24 cellular contexts compared by ENCODE assay signal in genomic region chr6:106757722-106758467, GRCh38.
DNase-seq lines count a peak whose midpoint lies in the region; TF ChIP-seq lines count a peak whose summit lies in the region.
"Had no signal": no experiment of that assay in that cellular context is flagged by ENCODE, and none has a peak within 500 bp of the region (broad histone marks: within the 10 kb centered on the region; RNA-seq: fewer than 3 reads in every experiment).

No MANE protein-coding gene starts in this region.

- intact Hi-C loops in Calu3 (cut with micrococcal nuclease; ENCODE audit: unreplicated experiment) = no loop called here

- CTCF ChIA-PET in Calu3 (lab: Charles Lee) = no interaction called here

- TF ChIP-seq CTCF in Calu3 (IDR thresholded peaks at IDR 0.05; ENCODE audit: unreplicated experiment) (no peak), mesothelial cell of epicardium (IDR thresholded peaks at IDR 0.05; ENCODE audit: unreplicated experiment) (no peak)

- H3K27ac Mint-ChIP-seq in Calu3 (ENCODE audit: unreplicated experiment) (peak overlapping the region; percentile 38), mesothelial cell of epicardium (peak overlapping the region; percentile 73)
- H3K27ac Mint-ChIP-seq: activated T-cell treated with anti-CD3 and anti-CD28 coated beads, Interleukin-2, amount 50 U/mL, for 24 hours; CD8-positive, alpha-beta T cell; stimulated activated effector memory CD8-positive, alpha-beta T cell treated with anti-CD3 and anti-CD28 coated beads, Interleukin-12 subunit alpha, Interleukin-12 subunit beta, amount 100 ng/mL, for 72 hours; T-helper 1 cell treated with Interleukin-12 subunit alpha and Interleukin-12 subunit beta and Interleukin-4 antibody, amounts not matched to agents 30 μg/mL and 1 μg/mL, for 36 hours had no signal

- H3K4me3 Mint-ChIP-seq in Calu3 (ENCODE audit: low read depth, unreplicated experiment) = no peak overlapping the region
- no peak overlapping the region for H3K4me3 Mint-ChIP-seq in mesothelial cell of epicardium
- H3K4me3 Mint-ChIP-seq: activated T-cell treated with anti-CD3 and anti-CD28 coated beads, Interleukin-2, amount 50 U/mL, for 24 hours; CD8-positive, alpha-beta T cell; stimulated activated effector memory CD8-positive, alpha-beta T cell treated with anti-CD3 and anti-CD28 coated beads, Interleukin-12 subunit alpha, Interleukin-12 subunit beta, amount 100 ng/mL, for 72 hours; T-helper 1 cell treated with Interleukin-12 subunit alpha and Interleukin-12 subunit beta and Interleukin-4 antibody, amounts not matched to agents 30 μg/mL and 1 μg/mL, for 36 hours had no signal

- H3K36me3 Mint-ChIP-seq in Calu3 (ENCODE audit: insufficient read depth, unreplicated experiment) = peaks cover 11% of the 10 kb centered on the region
- H3K36me3 Mint-ChIP-seq in mesothelial cell of epicardium = peaks cover 2% of the 10 kb centered on the region
- H3K36me3 Mint-ChIP-seq: CD8-positive, alpha-beta T cell; stimulated activated effector memory CD8-positive, alpha-beta T cell treated with anti-CD3 and anti-CD28 coated beads, Interleukin-12 subunit alpha, Interleukin-12 subunit beta, amount 100 ng/mL, for 72 hours had no signal

- H3K4me1 Mint-ChIP-seq in Calu3 (ENCODE audit: low read depth, unreplicated experiment) = peaks cover 28% of the 10 kb centered on the region
- peaks cover 7% of the 10 kb centered on the region for H3K4me1 Mint-ChIP-seq in mesothelial cell of epicardium
- H3K4me1 Mint-ChIP-seq: stimulated activated effector memory CD8-positive, alpha-beta T cell treated with anti-CD3 and anti-CD28 coated beads, Interleukin-12 subunit alpha, Interleukin-12 subunit beta, amount 100 ng/mL, for 72 hours had no signal

- BruUV-seq in Calu3 (replicated peaks; lab: Mats Ljungman, UMichigan) = no TSS peak

- peak; percentile 45 for DNase-seq in DMS53 (lab: John Stamatoyannopoulos, UW)
- DNase-seq in DMS53 treated with DMSO at 0.1 percent for 48 hours (lab: John Stamatoyannopoulos, UW; ENCODE audit: unreplicated experiment) = no peak
- DNase-seq in Calu3 = no peak
- peak; percentile 67 for DNase-seq in OCI-M1 (lab: John Stamatoyannopoulos, UW)
- no peak for DNase-seq in mesothelial cell of epicardium (ENCODE audit: low spot score in 2 of 2, unreplicated experiment in 2 of 2)
- no peak for DNase-seq in activated CD4-positive, alpha-beta T cell treated with anti-CD3 and anti-CD28 coated beads, Interleukin-2, amount 50 U/mL, for 48 hours
- DNase-seq in caudate nucleus (lab: John Stamatoyannopoulos, UW) = no peak
- DNase-seq in NCI-H526 treated with DMSO at 0.1 percent for 48 hours (lab: John Stamatoyannopoulos, UW) = no peak
- DNase-seq: activated CD4-positive, alpha-beta T cell treated with anti-CD3 and anti-CD28 coated beads for 4 hours; activated gamma-delta T cell treated with Interleukin-2 at 50 U/mL for 16 hours; activated T-cell treated with anti-CD3 and anti-CD28 coated beads, Interleukin-2, amount 50 U/mL, for 24 hours; CD8-positive, alpha-beta T cell; central memory CD4-positive, alpha-beta T cell; dermis blood vessel endothelial cell; foreskin melanocyte; H7; hypothalamus; NCI-H524; stimulated activated CD4-positive, alpha-beta T cell treated with anti-CD3 and anti-CD28 coated beads, Interleukin-4, amount 100 ng/mL, for 24 hours had no signal

- no peak overlapping the region for H3K27ac ChIP-seq in caudate nucleus (ENCODE audit: low read depth, low read length)
- H3K27ac ChIP-seq: esophagus muscularis mucosa, RWPE1, SK-N-MC had no signal

- H3K9me3 Mint-ChIP-seq in Calu3 (ENCODE audit: low read depth, unreplicated experiment) = no peaks in the 10 kb centered on the region
- H3K9me3 Mint-ChIP-seq in mesothelial cell of epicardium = peaks cover 24% of the 10 kb centered on the region

- H3K27me3 Mint-ChIP-seq in Calu3 (ENCODE audit: unreplicated experiment) = no peaks in the 10 kb centered on the region
- no peaks in the 10 kb centered on the region for H3K27me3 Mint-ChIP-seq in mesothelial cell of epicardium (ENCODE audit: low read depth)

Comparison
In these comparisons a context has a peak if more than half of its experiments do, and no peak if none do; other contexts are left out.
1. DNase-seq: peak in DMS53 (single experiment) and OCI-M1 (single experiment); none in DMS53 treated with DMSO at 0.1 percent for 48 hours (single experiment), Calu3 (single experiment), mesothelial cell of epicardium (0 of 2), activated CD4-positive, alpha-beta T cell treated with anti-CD3 and anti-CD28 coated beads, Interleukin-2, amount 50 U/mL, for 48 hours (0 of 2), caudate nucleus (0 of 61) and NCI-H526 treated with DMSO at 0.1 percent for 48 hours (single experiment).